1 cellular context compared by ENCODE assay signal in genomic region chr12:55974308-55974724, GRCh38.
TF ChIP-seq lines count a peak whose summit lies in the region.

No MANE protein-coding gene starts in this region.

TF ChIP-seq in Ishikawa, 13 proteins besides CTCF, POLR2A, EP300 and RAD21 (continued from another document):
- TF ChIP-seq MAX (IDR thresholded peaks at IDR 0.05) (peak; percentile 45; the same call in 1 of the 2 replicates), EGR1 (IDR thresholded peaks at IDR 0.05) (peak; percentile 35; the same call in 1 of the 2 replicates), CREB1 (IDR thresholded peaks at IDR 0.05; ENCODE audit: low read depth) (no peak), FOXM1 (IDR thresholded peaks at IDR 0.05; ENCODE audit: borderline replicate concordance, low read depth) (no peak; the same call in 1 of the 2 replicates), ZBTB7A (IDR thresholded peaks at IDR 0.05; ENCODE audit: low read depth) (peak; percentile 83)
TF ChIP-seq in Ishikawa: peak in this region for 3.
